1 cellular context compared by ENCODE assay signal in genomic region chr3:183180105-183180763, GRCh38.
TF ChIP-seq lines count a peak whose summit lies in the region.

No MANE protein-coding gene starts in this region.

TF ChIP-seq in GM23338, 12 proteins besides CTCF, POLR2A, EP300 and RAD21 (continued from another document):
- no peak for TF ChIP-seq ZNF462 (CRISPR knock-in tag; IDR thresholded peaks at IDR 0.05)
- TF ChIP-seq ZNF331 (CRISPR knock-in tag; IDR thresholded peaks at IDR 0.05; ENCODE audit: low read depth) = no peak
- TF ChIP-seq EZH2phosphoT487 (IDR thresholded peaks at IDR 0.05; ENCODE audit: unreplicated experiment) = no peak
- no peak for TF ChIP-seq EZH2 (IDR thresholded peaks at IDR 0.05; ENCODE audit: low read depth, unreplicated experiment)
- TF ChIP-seq POLR2AphosphoS5 (IDR thresholded peaks at IDR 0.05; ENCODE audit: low read depth) = no peak
- no peak for TF ChIP-seq STAT1 (IDR thresholded peaks at IDR 0.05; ENCODE audit: unreplicated experiment)
- TF ChIP-seq CREB1 (CRISPR knock-in tag; IDR thresholded peaks at IDR 0.05; ENCODE audit: low read depth) = no peak
- TF ChIP-seq REST (IDR thresholded peaks at IDR 0.05; ENCODE audit: unreplicated experiment) = no peak
- no peak for TF ChIP-seq ETS1 (IDR thresholded peaks at IDR 0.05)
